Comparison of ENCODE assay signal across 30 cellular contexts in the genomic region with DNA sequence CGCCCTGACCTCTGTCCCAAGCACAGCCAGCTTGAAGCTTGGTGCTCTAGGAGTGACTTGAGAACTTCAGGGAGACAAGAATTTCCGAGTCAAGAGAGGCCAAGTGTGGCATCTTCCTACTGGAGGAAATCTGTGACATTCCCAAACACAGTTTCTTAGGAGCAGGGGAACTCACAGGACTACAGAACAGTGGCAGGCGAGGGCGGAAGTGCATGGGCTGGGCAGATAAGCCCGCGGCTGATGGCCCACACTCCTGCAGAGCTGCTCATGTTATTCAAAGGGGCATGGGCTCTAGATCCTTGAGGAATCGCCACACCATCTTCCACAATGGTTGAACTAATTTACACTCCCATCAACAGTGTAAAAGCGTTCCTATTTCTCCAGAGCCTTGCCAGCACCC.
DNase-seq lines count a peak whose midpoint lies in the region; ATAC-seq and TF ChIP-seq lines count a peak whose summit lies in the region.
"Had no signal": no experiment of that assay in that cellular context is flagged by ENCODE, and none has a peak within 500 bp of the region (broad histone marks: within the 10 kb centered on the region; RNA-seq: fewer than 3 reads in every experiment).

No MANE protein-coding gene starts in this region.

- no peak overlapping the region for H3K4me3 ChIP-seq in AG04450 (ENCODE audit: low read depth, low read length)
- H3K4me3 ChIP-seq in brain microvascular endothelial cell (ENCODE audit: low read depth, low read length), result no peak overlapping the region
- no peak overlapping the region for H3K4me3 ChIP-seq in adrenal gland
- H3K4me3 ChIP-seq: ascending aorta, gastroesophageal sphincter, lung, right atrium auricular region, uterus had no signal

- DNase-seq in AG04450 (ENCODE audit: low read depth, low spot score) (no peak), NCI-H526 (lab: John Stamatoyannopoulos, UW) (peak; percentile 25 to 74), brain microvascular endothelial cell (no peak), neural crest cell (ENCODE audit: low read depth, low spot score) (no peak), NCI-H2107 treated with DMSO at 0.1 percent for 48 hours (lab: John Stamatoyannopoulos, UW; ENCODE audit: unreplicated experiment) (no peak), adrenal gland (no peak)
- DNase-seq in stimulated activated CD4-positive, alpha-beta T cell treated with anti-CD3 and anti-CD28 coated beads, Interleukin-4, amount 100 ng/mL, for 4 hours, result no peak
- DNase-seq: activated CD4-positive, alpha-beta memory T cell treated with anti-CD3 and anti-CD28 coated beads, Interleukin-2, amount 10 ng/mL, durations not matched to agents 7 days and 5 days; activated effector memory CD4-positive, alpha-beta T cell treated with Interleukin-2 at 50 U/mL for 16 hours; activated naive CD8-positive, alpha-beta T cell treated with anti-CD3 and anti-CD28 coated beads for 36 hours; BE2C; CD8-positive, alpha-beta T cell; hypothalamus; NCI-H1048; NCI-H1694; NCI-H446; NK-92 treated with Interleukin-12 subunit alpha and Interleukin-12 subunit beta, amount 100 ng/mL, for 24 hours; small intestine; stimulated activated CD8-positive, alpha-beta memory T cell treated with anti-CD3 and anti-CD28 coated beads, Interleukin-4, amount 100 ng/mL, for 48 hours; stimulated activated naive CD8-positive, alpha-beta T cell treated with anti-CD3 and anti-CD28 coated beads, Interleukin-15, amount 100 ng/mL, for 72 hours; T-helper 17 cell; uterus had no signal

- CTCF ChIA-PET in AG04450 (lab: Charles Lee), result no interaction called here

- H3K27me3 Mint-ChIP-seq in neural crest cell (ENCODE audit: low read depth), result no peaks in the 10 kb centered on the region
- H3K27me3 Mint-ChIP-seq: activated CD4-positive, alpha-beta memory T cell treated with anti-CD3 and anti-CD28 coated beads, Interleukin-2, amount 10 ng/mL, durations not matched to agents 7 days and 5 days; activated naive CD8-positive, alpha-beta T cell treated with anti-CD3 and anti-CD28 coated beads for 36 hours; stimulated activated naive CD8-positive, alpha-beta T cell treated with anti-CD3 and anti-CD28 coated beads, Interleukin-15, amount 100 ng/mL, for 72 hours; T-helper 17 cell had no signal

- H3K9me3 ChIP-seq in AG04450 (ENCODE audit: control insufficient read depth, insufficient read depth, low read length) (no peaks in the 10 kb centered on the region; the same call in 1 of the 2 replicates), adrenal gland (replicated peaks in 1 of 3) (no peaks in the 10 kb centered on the region)
- H3K9me3 ChIP-seq: ascending aorta, BE2C, gastroesophageal sphincter, right atrium auricular region, uterus had no signal

- H3K4me1 ChIP-seq in adrenal gland (replicated peaks in 1 of 2), result peaks cover 0 to 11% of the 10 kb centered on the region in 2 donors
- H3K4me1 ChIP-seq: parathyroid adenoma had no signal

- ATAC-seq in GM21576 (IDR thresholded peaks at IDR 0.05; ENCODE audit: unreplicated experiment), result no peak
- ATAC-seq: CD8-positive, alpha-beta T cell; gastroesophageal sphincter; Right ventricle myocardium inferior; stimulated activated naive CD8-positive, alpha-beta T cell treated with anti-CD3 and anti-CD28 coated beads, Interleukin-15, amount 100 ng/mL, for 72 hours; T-helper 17 cell had no signal

- in situ Hi-C loops in brain microvascular endothelial cell (cut with HindIII; ENCODE audit: low pct_ligation_motif_present, low sequenced_read_pairs), result no loop called here

- no peak for TF ChIP-seq POLR2A in adrenal gland (IDR thresholded peaks at IDR 0.05)

- POLR2A ChIA-PET in AG04450 (lab: Yijun Ruan, JAX), result no interaction called here

- intact Hi-C loops in adrenal gland (cut with DNase I), result loop anchor here (10.0 kb wide), 3 partner anchors 246 to 666 kb away; no protein-coding TSS in a partner anchor

- H3K27ac ChIP-seq in AG04450 (ENCODE audit: low read depth, low read length) (peak overlapping the region; percentile 21), brain microvascular endothelial cell (peak overlapping the region; percentile 3), adrenal gland (no peak overlapping the region)
- H3K27ac ChIP-seq: ascending aorta, gastroesophageal sphincter, parathyroid adenoma, right atrium auricular region, uterus had no signal

- H3K36me3 ChIP-seq in brain microvascular endothelial cell (replicated peaks), result no peaks in the 10 kb centered on the region
- no peaks in the 10 kb centered on the region for H3K36me3 ChIP-seq in adrenal gland (replicated peaks in 1 of 2)
- H3K36me3 ChIP-seq: ascending aorta, BE2C, gastroesophageal sphincter, right atrium auricular region, uterus had no signal

- H3K27ac Mint-ChIP-seq in neural crest cell (ENCODE audit: unreplicated experiment), result peak overlapping the region; percentile 91
- H3K27ac Mint-ChIP-seq: activated CD4-positive, alpha-beta memory T cell treated with anti-CD3 and anti-CD28 coated beads, Interleukin-2, amount 10 ng/mL, durations not matched to agents 7 days and 5 days; activated naive CD8-positive, alpha-beta T cell treated with anti-CD3 and anti-CD28 coated beads for 36 hours; CD8-positive, alpha-beta T cell; nephron; stimulated activated naive CD8-positive, alpha-beta T cell treated with anti-CD3 and anti-CD28 coated beads, Interleukin-15, amount 100 ng/mL, for 72 hours had no signal

- H3K36me3 Mint-ChIP-seq in neural crest cell (ENCODE audit: low read depth), result no peaks in the 10 kb centered on the region
- H3K36me3 Mint-ChIP-seq: activated naive CD8-positive, alpha-beta T cell treated with anti-CD3 and anti-CD28 coated beads for 36 hours; CD8-positive, alpha-beta T cell had no signal

- TF ChIP-seq CTCF in AG04450 (IDR thresholded peaks at IDR 0.05; ENCODE audit: low read depth, low read length) (no peak), brain microvascular endothelial cell (IDR thresholded peaks at IDR 0.05; ENCODE audit: low read depth, low read length, missing control alignments) (no peak), neural crest cell (conservative IDR thresholded peaks at IDR 0.05) (no peak), adrenal gland (IDR thresholded peaks at IDR 0.05) (no peak)

- H3K4me3 Mint-ChIP-seq in neural crest cell, result no peak overlapping the region
- H3K4me3 Mint-ChIP-seq: activated CD4-positive, alpha-beta memory T cell treated with anti-CD3 and anti-CD28 coated beads, Interleukin-2, amount 10 ng/mL, durations not matched to agents 7 days and 5 days; activated naive CD8-positive, alpha-beta T cell treated with anti-CD3 and anti-CD28 coated beads for 36 hours; CD8-positive, alpha-beta T cell; nephron; stimulated activated naive CD8-positive, alpha-beta T cell treated with anti-CD3 and anti-CD28 coated beads, Interleukin-15, amount 100 ng/mL, for 72 hours; T-helper 17 cell had no signal

- H3K27me3 ChIP-seq in AG04450 (ENCODE audit: control insufficient read depth, insufficient read depth, low read length) (no peaks in the 10 kb centered on the region), brain microvascular endothelial cell (replicated peaks) (no peaks in the 10 kb centered on the region), adrenal gland (no peaks in the 10 kb centered on the region)
- H3K27me3 ChIP-seq: ascending aorta, BE2C, gastroesophageal sphincter, right atrium auricular region, uterus had no signal

- H3K4me1 Mint-ChIP-seq in neural crest cell, result peaks cover 56% of the 10 kb centered on the region

- WGBS in adrenal gland, 4 donors, result 66 to 77% (median 71%) methylated on average over 4 to 8 of the region's 8 CpGs

- peaks cover 3% of the 10 kb centered on the region for H3K9me3 Mint-ChIP-seq in neural crest cell
- H3K9me3 Mint-ChIP-seq: activated CD4-positive, alpha-beta memory T cell treated with anti-CD3 and anti-CD28 coated beads, Interleukin-2, amount 10 ng/mL, durations not matched to agents 7 days and 5 days; activated naive CD8-positive, alpha-beta T cell treated with anti-CD3 and anti-CD28 coated beads for 36 hours; CD8-positive, alpha-beta T cell; stimulated activated naive CD8-positive, alpha-beta T cell treated with anti-CD3 and anti-CD28 coated beads, Interleukin-15, amount 100 ng/mL, for 72 hours had no signal

Comparison
In these comparisons a context has a peak if more than half of its experiments do, and no peak if none do; other contexts are left out.
1. DNase-seq: peak in NCI-H526 (2 of 2); none in AG04450 (single experiment), brain microvascular endothelial cell (single experiment), neural crest cell (single experiment), NCI-H2107 treated with DMSO at 0.1 percent for 48 hours (single experiment), adrenal gland (0 of 7) and stimulated activated CD4-positive, alpha-beta T cell treated with anti-CD3 and anti-CD28 coated beads, Interleukin-4, amount 100 ng/mL, for 4 hours (0 of 2).
2. H3K27ac ChIP-seq: peak in AG04450 (single experiment) and brain microvascular endothelial cell (single experiment); none in adrenal gland (0 of 5).